ENCODE assay signal across 7 cellular contexts in the genomic region with DNA sequence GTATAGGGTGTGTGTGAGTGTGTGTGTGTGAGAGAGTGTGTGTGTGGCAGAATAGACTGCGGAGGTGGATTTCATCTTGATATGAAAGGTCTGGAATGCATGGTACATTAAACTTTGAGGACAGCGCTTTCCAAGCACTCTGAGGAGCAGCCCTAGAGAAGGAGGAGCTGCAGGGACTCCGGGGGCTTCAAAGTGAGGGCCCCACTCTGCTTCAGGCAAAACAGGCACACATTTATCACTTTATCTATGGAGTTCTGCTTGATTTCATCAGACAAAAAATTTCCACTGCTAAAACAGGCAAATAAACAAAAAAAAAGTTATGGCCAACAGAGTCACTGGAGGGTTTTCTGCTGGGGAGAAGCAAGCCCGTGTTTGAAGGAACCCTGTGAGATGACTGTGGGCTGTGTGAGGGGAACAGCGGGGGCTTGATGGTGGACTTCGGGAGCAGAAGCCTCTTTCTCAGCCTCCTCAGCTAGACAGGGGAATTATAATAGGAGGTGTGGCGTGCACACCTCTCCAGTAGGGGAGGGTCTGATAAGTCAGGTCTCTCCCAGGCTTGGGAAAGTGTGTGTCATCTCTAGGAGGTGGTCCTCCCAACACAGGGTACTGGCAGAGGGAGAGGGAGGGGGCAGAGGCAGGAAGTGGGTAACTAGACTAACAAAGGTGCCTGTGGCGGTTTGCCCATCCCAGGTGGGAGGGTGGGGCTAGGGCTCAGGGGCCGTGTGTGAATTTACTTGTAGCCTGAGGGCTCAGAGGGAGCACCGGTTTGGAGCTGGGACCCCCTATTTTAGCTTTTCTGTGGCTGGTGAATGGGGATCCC. TPM values are rescaled to one million over a fixed set of nuclear protein-coding genes. Genes with fewer than 3 reads are reported as not detected.
DNase-seq lines count a peak whose midpoint lies in the region; ATAC-seq and TF ChIP-seq lines count a peak whose summit lies in the region.

No MANE protein-coding gene starts in this region.

- no peaks in the 10 kb centered on the region for H3K9me3 ChIP-seq in effector memory CD4-positive, alpha-beta T cell (ENCODE audit: control insufficient read depth, low read length)

- ATAC-seq in activated B cell treated with CpG ODN at 0.5 μM for 24 hours (ENCODE audit: low read depth) (peak; percentile 72), GM21619 (IDR thresholded peaks at IDR 0.05; ENCODE audit: unreplicated experiment) (no peak), HG02798 (IDR thresholded peaks at IDR 0.05; ENCODE audit: poor library complexity, unreplicated experiment) (no peak)

- peak overlapping the region; percentile 61 for H3K4me3 Mint-ChIP-seq in activated B cell treated with CpG ODN at 0.5 μM for 24 hours

- no peak for TF ChIP-seq CTCF in activated B cell treated with CpG ODN at 0.5 μM for 24 hours (IDR thresholded peaks at IDR 0.05)

- H3K27ac ChIP-seq in effector memory CD4-positive, alpha-beta T cell (ENCODE audit: insufficient read depth, low read length, poor library complexity, severe bottlenecking): peak overlapping the region; percentile 74

- H3K27ac Mint-ChIP-seq in activated B cell treated with CpG ODN at 0.5 μM for 24 hours: peak overlapping the region; percentile 83

- peaks cover 41% of the 10 kb centered on the region for H3K4me1 ChIP-seq in effector memory CD4-positive, alpha-beta T cell (ENCODE audit: control insufficient read depth, insufficient read depth, low read length, poor library complexity, severe bottlenecking)

- POLR2A ChIA-PET in activated B cell treated with CpG ODN at 0.5 μM for 24 hours (lab: Charles Lee): interaction anchor here (2.5 kb wide), 1 partner anchor 24 kb away, joined by 12 read pairs; the partner anchor contains the start of gene LCK

- CTCF ChIA-PET in activated B cell treated with CpG ODN at 0.5 μM for 24 hours (lab: Charles Lee): interaction anchor here (1.0 kb wide), 1 partner anchor 25 kb away, joined by 6 read pairs; no protein-coding TSS in a partner anchor

- peak overlapping the region; percentile 14 for H3K4me3 ChIP-seq in effector memory CD4-positive, alpha-beta T cell (ENCODE audit: insufficient read depth, low read depth, low read length, poor library complexity, severe bottlenecking)

- H3K9me3 Mint-ChIP-seq in activated B cell treated with CpG ODN at 0.5 μM for 24 hours: no peaks in the 10 kb centered on the region

- peaks cover 33% of the 10 kb centered on the region for H3K4me1 Mint-ChIP-seq in activated B cell treated with CpG ODN at 0.5 μM for 24 hours

- peaks cover 1% of the 10 kb centered on the region for H3K36me3 Mint-ChIP-seq in activated B cell treated with CpG ODN at 0.5 μM for 24 hours (ENCODE audit: low read depth)

- no peaks in the 10 kb centered on the region for H3K27me3 Mint-ChIP-seq in activated B cell treated with CpG ODN at 0.5 μM for 24 hours

- intact Hi-C loops in activated B cell treated with CpG ODN at 0.5 μM for 24 hours (cut with micrococcal nuclease): no loop called here

- no peaks in the 10 kb centered on the region for H3K27me3 ChIP-seq in effector memory CD4-positive, alpha-beta T cell (replicated peaks; ENCODE audit: control insufficient read depth, insufficient read depth, low read length, poor library complexity, severe bottlenecking)

- DNase-seq in M059J (ENCODE audit: low read depth): peak; percentile 73
- no peak for DNase-seq in activated B cell treated with CpG ODN at 0.5 μM for 24 hours
- DNase-seq in effector memory CD4-positive, alpha-beta T cell: peak; percentile 70 to 81 (median 73)
- DNase-seq in stimulated activated CD4-positive, alpha-beta T cell treated with anti-CD3 and anti-CD28 coated beads, Interleukin-4, amount 100 ng/mL, for 48 hours (ENCODE audit: low read depth in 2 of 2): peak; percentile 51 to 66
- DNase-seq in NCI-H2107 (lab: John Stamatoyannopoulos, UW): no peak

- peaks cover 44% of the 10 kb centered on the region for H3K36me3 ChIP-seq in effector memory CD4-positive, alpha-beta T cell (ENCODE audit: control insufficient read depth, insufficient read depth, low read length)

RNA-seq across cellular contexts. Expression of gene HDAC1, which starts 18.3 kb away (rescaled TPM):
- 158 and 171 TPM in 2 replicates for total RNA-seq in M059J (2014; rRNA removed; shearing (Covaris generic))
- 204 and 212 TPM in 2 replicates for total RNA-seq in activated B cell treated with CpG ODN at 0.5 μM for 24 hours

RNA-seq across cellular contexts. Expression of gene LCK, which starts 22.5 kb away (rescaled TPM):
- total RNA-seq in M059J (2014; rRNA removed; shearing (Covaris generic)): 0.12 TPM in 1 of 2 replicates, not detected in the other
- 16.6 and 16.8 TPM in 2 replicates for total RNA-seq in activated B cell treated with CpG ODN at 0.5 μM for 24 hours

RNA-seq across cellular contexts. Expression of gene FAM167B, which starts 26.6 kb away (rescaled TPM):
- 0.20 and 1.4 TPM in 2 replicates for total RNA-seq in M059J (2014; rRNA removed; shearing (Covaris generic))
- total RNA-seq in activated B cell treated with CpG ODN at 0.5 μM for 24 hours: 1.2 and 1.4 TPM in 2 replicates

RNA-seq across cellular contexts. Expression of gene EIF3I, which starts 51.4 kb away (rescaled TPM):
- total RNA-seq in M059J (2014; rRNA removed; shearing (Covaris generic)): 517 and 553 TPM in 2 replicates
- total RNA-seq in activated B cell treated with CpG ODN at 0.5 μM for 24 hours: 196 and 213 TPM in 2 replicates

RNA-seq across cellular contexts. Expression of gene TMEM234, which starts 51.4 kb away (rescaled TPM):
- 12.0 and 12.3 TPM in 2 replicates for total RNA-seq in M059J (2014; rRNA removed; shearing (Covaris generic))
- 31.8 and 35.5 TPM in 2 replicates for total RNA-seq in activated B cell treated with CpG ODN at 0.5 μM for 24 hours

Comparison
In these comparisons a context has a peak if more than half of its experiments do, and no peak if none do; other contexts are left out.
1. DNase-seq: peak in M059J (single experiment), effector memory CD4-positive, alpha-beta T cell (3 of 3) and stimulated activated CD4-positive, alpha-beta T cell treated with anti-CD3 and anti-CD28 coated beads, Interleukin-4, amount 100 ng/mL, for 48 hours (2 of 2); none in activated B cell treated with CpG ODN at 0.5 μM for 24 hours (single experiment) and NCI-H2107 (single experiment).
2. RNA of gene LCK, which starts 22.5 kb away (total RNA-seq): 16.6 to 16.8 TPM in activated B cell treated with CpG ODN at 0.5 μM for 24 hours; 0.12 TPM in M059J; every median in the first group is over 10 times any median in the second.